1 cellular context compared by ENCODE assay signal in genomic region chr5:54611290-54611951, GRCh38.
TF ChIP-seq lines count a peak whose summit lies in the region.

No MANE protein-coding gene starts in this region.

TF ChIP-seq in H1, 55 proteins besides CTCF, POLR2A, EP300 and RAD21 (continued from another document):
- TF ChIP-seq EGR1 (IDR thresholded peaks at IDR 0.05; ENCODE audit: borderline replicate concordance, low read depth, low read length): no peak
- TF ChIP-seq JUND (IDR thresholded peaks at IDR 0.05; ENCODE audit: low read length): no peak
- TF ChIP-seq KDM4A (IDR thresholded peaks at IDR 0.05; ENCODE audit: low read depth, low read length, severe bottlenecking): no peak
- no peak for TF ChIP-seq JUN (IDR thresholded peaks at IDR 0.05; ENCODE audit: low read depth, low read length)
- no peak for TF ChIP-seq ATF3 (IDR thresholded peaks at IDR 0.05; ENCODE audit: insufficient read depth, low read depth, low read length)
- TF ChIP-seq SIRT6 (IDR thresholded peaks at IDR 0.05; ENCODE audit: low read length): no peak
- no peak for TF ChIP-seq HDAC2 (IDR thresholded peaks at IDR 0.05; ENCODE audit: borderline replicate concordance in 1 of 2, low read depth in 2 of 2, low read length in 2 of 2)
- TF ChIP-seq CTBP2 (IDR thresholded peaks at IDR 0.05; ENCODE audit: borderline replicate concordance, insufficient read depth, insufficient read length, low read length): no peak
TF ChIP-seq in H1: peak in this region for 0.
